In genomic region chr10:14219411-14219810, GRCh38 we compare ENCODE assay signal across 18 cellular contexts.
"Had no signal": no experiment of that assay in that cellular context is flagged by ENCODE, and none has a peak within 500 bp of the region (broad histone marks: within the 10 kb centered on the region; RNA-seq: fewer than 3 reads in every experiment).

No MANE protein-coding gene starts in this region.

- H3K4me3 ChIP-seq: left ventricle myocardium inferior, psoas muscle, right lobe of liver, smooth muscle cell, stomach, upper lobe of left lung had no signal

- H3K27ac ChIP-seq: epithelial cell of prostate, left ventricle myocardium inferior, psoas muscle, right lobe of liver, stomach, upper lobe of left lung had no signal

- H3K27me3 ChIP-seq: right lobe of liver, upper lobe of left lung had no signal

- H3K4me1 ChIP-seq: left ventricle myocardium inferior, psoas muscle, right lobe of liver, stomach, upper lobe of left lung had no signal

- H3K36me3 ChIP-seq: left ventricle myocardium inferior, right lobe of liver, stomach, upper lobe of left lung had no signal

- DNase-seq: activated CD4-positive, alpha-beta T cell treated with anti-CD3 and anti-CD28 coated beads, Interleukin-2, amount 10 ng/mL, durations not matched to agents 7 days and 5 days; activated CD8-positive, alpha-beta T cell treated with anti-CD3 and anti-CD28 coated beads, Interleukin-2, amount 10 ng/mL, durations not matched to agents 7 days and 5 days; activated effector memory CD4-positive, alpha-beta T cell treated with anti-CD3 and anti-CD28 coated beads, Interleukin-2, amount 50 U/mL, for 16 hours; activated T-cell treated with anti-CD3 and anti-CD28 coated beads, Interleukin-2, amount 50 U/mL, for 4 hours; foreskin fibroblast; glutamatergic neuron; kidney; left ventricle myocardium inferior; nephron progenitor cell; psoas muscle; right lobe of liver; stimulated activated CD4-positive, alpha-beta T cell treated with anti-CD3 and anti-CD28 coated beads, Interleukin-4, amount 100 ng/mL, for 1 hour; stomach; T-helper 1 cell; T-helper 9 cell; upper lobe of left lung had no signal

- H3K9me3 ChIP-seq: left ventricle myocardium inferior, psoas muscle, right lobe of liver, stomach, upper lobe of left lung had no signal

- H3K4me2 ChIP-seq: smooth muscle cell had no signal
